22 cellular contexts compared by ENCODE assay signal in genomic region chr6:5570641-5571040, GRCh38.
"Had no signal": no experiment of that assay in that cellular context is flagged by ENCODE, and none has a peak within 500 bp of the region (broad histone marks: within the 10 kb centered on the region; RNA-seq: fewer than 3 reads in every experiment).

No MANE protein-coding gene starts in this region.

- H3K27me3 ChIP-seq: brain microvascular endothelial cell, dorsolateral prefrontal cortex had no signal

- H3K27ac ChIP-seq: brain microvascular endothelial cell, coronary artery, dorsolateral prefrontal cortex had no signal

- H3K36me3 ChIP-seq: brain microvascular endothelial cell had no signal

- DNase-seq: activated CD4-positive, alpha-beta memory T cell treated with anti-CD3 and anti-CD28 coated beads, Interleukin-2, amount 10 ng/mL, durations not matched to agents 7 days and 5 days; activated CD4-positive, alpha-beta T cell treated with anti-CD3 and anti-CD28 coated beads for 1 hour; activated CD4-positive, alpha-beta T cell treated with anti-CD3 and anti-CD28 coated beads for 4 hours; activated CD4-positive, alpha-beta T cell treated with anti-CD3 and anti-CD28 coated beads, Interleukin-2, amount 10 ng/mL, durations not matched to agents 7 days and 5 days; activated CD4-positive, alpha-beta T cell treated with anti-CD3 and anti-CD28 coated beads, Interleukin-2, amount 50 U/mL, for 4 hours; activated CD8-positive, alpha-beta memory T cell treated with anti-CD3 and anti-CD28 coated beads, Interleukin-2, amount 50 U/mL, for 48 hours; activated gamma-delta T cell; activated naive CD4-positive, alpha-beta T cell; activated naive CD4-positive, alpha-beta T cell treated with anti-CD3 and anti-CD28 coated beads, Interleukin-2, amount 50 U/mL, for 16 hours; activated T-cell treated with anti-CD3 and anti-CD28 coated beads for 4 hours; activated T-cell treated with anti-CD3 and anti-CD28 coated beads, Interleukin-2, amount 50 U/mL, for 24 hours; activated T-cell treated with anti-CD3 and anti-CD28 coated beads, Interleukin-2, amount 50 U/mL, for 72 hours; amniotic stem cell; anterior cingulate cortex; brain microvascular endothelial cell; dorsolateral prefrontal cortex; effector memory CD4-positive, alpha-beta T cell; endodermal cell; foreskin fibroblast; head of caudate nucleus; T-helper 2 cell had no signal

- H3K4me3 ChIP-seq: coronary artery, dorsolateral prefrontal cortex had no signal
